ENCODE assay signal across 1 cellular context in genomic region chr18:72674710-72675109, GRCh38.
TF ChIP-seq lines count a peak whose summit lies in the region.

No MANE protein-coding gene starts in this region.

TF ChIP-seq in GM12878, 131 proteins besides CTCF, POLR2A, EP300 and RAD21 (continued from another document and continues in another):
- TF ChIP-seq BCLAF1 (IDR thresholded peaks at IDR 0.05) (no peak), WRNIP1 (IDR thresholded peaks at IDR 0.05; ENCODE audit: borderline replicate concordance, low read depth, low read length) (no peak), PAX5 (IDR thresholded peaks at IDR 0.05; ENCODE audit: borderline replicate concordance, low read depth, low read length) (peak; percentile 88), POLR2AphosphoS5 (IDR thresholded peaks at IDR 0.05; ENCODE audit: low read length) (0 out of 2 replicates have a peak, but pooled peaks have one; percentile 50), POU2F2 (IDR thresholded peaks at IDR 0.05; ENCODE audit: borderline replicate concordance, low read depth, low read length) (peak; percentile 40; the same call in 1 of the 3 replicates), NR2F1 (conservative IDR thresholded peaks at IDR 0.05) (peak; percentile 62; the same call in 1 of the 2 replicates), CREM (IDR thresholded peaks at IDR 0.05; ENCODE audit: low read depth) (peak; percentile 70; the same call in 1 of the 2 replicates), RUNX3 (IDR thresholded peaks at IDR 0.05; ENCODE audit: low read length) (peak; percentile 85), CREB1 (IDR thresholded peaks at IDR 0.05; ENCODE audit: low read depth) (peak; percentile 52; the same call in 1 of the 2 replicates), IRF4 (IDR thresholded peaks at IDR 0.05; ENCODE audit: low read depth, low read length) (peak; percentile 70), RAD51 (IDR thresholded peaks at IDR 0.05) (no peak), RELA (IDR thresholded peaks at IDR 0.05; ENCODE audit: borderline replicate concordance, partially characterized antibody) (peak; percentile 89), NRF1 (conservative IDR thresholded peaks at IDR 0.05; ENCODE audit: low read depth, low read length) (no peak), BCL11A (IDR thresholded peaks at IDR 0.05; ENCODE audit: low read depth, low read length) (peak; percentile 38), FOXM1 (IDR thresholded peaks at IDR 0.05; ENCODE audit: low read depth, low read length) (peak; percentile 57; the same call in 1 of the 2 replicates), NFYA (IDR thresholded peaks at IDR 0.05; ENCODE audit: borderline replicate concordance, low read depth, low read length) (no peak), SMAD1 (IDR thresholded peaks at IDR 0.05; ENCODE audit: low read depth, partially characterized antibody) (no peak), FOXK2 (IDR thresholded peaks at IDR 0.05) (no peak; the same call in 1 of the 2 replicates), ZBTB4 (CRISPR knock-in tag; IDR thresholded peaks at IDR 0.05) (no peak), CHD2 (IDR thresholded peaks at IDR 0.05; ENCODE audit: borderline replicate concordance, low read depth, low read length) (peak; percentile 73; the same call in 1 of the 2 replicates), TBL1XR1 (IDR thresholded peaks at IDR 0.05; ENCODE audit: low read depth, low read length) (peak; percentile 87), NBN (IDR thresholded peaks at IDR 0.05) (peak; percentile 63; the same call in 1 of the 2 replicates), MEF2B (IDR thresholded peaks at IDR 0.05; ENCODE audit: partially characterized antibody, poor library complexity, severe bottlenecking) (peak; percentile 97), RCOR1 (conservative IDR thresholded peaks at IDR 0.05; ENCODE audit: low read depth, low read length) (0 out of 2 replicates have a peak, but pooled peaks have one; percentile 10), GATAD2B (conservative IDR thresholded peaks at IDR 0.05; ENCODE audit: low read depth) (peak; percentile 89), MYC (IDR thresholded peaks at IDR 0.05; ENCODE audit: insufficient read depth, insufficient read length, insufficient replicate concordance, low read length, severe bottlenecking) (no peak), IKZF1 (conservative IDR thresholded peaks at IDR 0.05) (peak; percentile 83), DPF2 (IDR thresholded peaks at IDR 0.05) (peak; percentile 85), MTA2 (IDR thresholded peaks at IDR 0.05; ENCODE audit: low read depth) (peak; percentile 75), BRCA1 (IDR thresholded peaks at IDR 0.05; ENCODE audit: low read depth, low read length) (no peak), MEF2A (IDR thresholded peaks at IDR 0.05; ENCODE audit: insufficient read depth, low read depth, low read length) (peak; percentile 75; the same call in 1 of the 2 replicates), EGR1 (IDR thresholded peaks at IDR 0.05; ENCODE audit: borderline replicate concordance in 1 of 2, low read depth in 2 of 2, low read length in 2 of 2) (peak in 1 of 2 experiments; percentile 56; a peak in 1 of 3 replicates), JUND (IDR thresholded peaks at IDR 0.05; ENCODE audit: low read depth, low read length) (peak; percentile 22; the same call in 1 of the 2 replicates), CBX5 (IDR thresholded peaks at IDR 0.05; ENCODE audit: low read depth) (0 out of 2 replicates have a peak, but pooled peaks have one; percentile 17), ATF7 (IDR thresholded peaks at IDR 0.05; ENCODE audit: low read depth) (peak; percentile 59)
- TF ChIP-seq, protein P1, sequence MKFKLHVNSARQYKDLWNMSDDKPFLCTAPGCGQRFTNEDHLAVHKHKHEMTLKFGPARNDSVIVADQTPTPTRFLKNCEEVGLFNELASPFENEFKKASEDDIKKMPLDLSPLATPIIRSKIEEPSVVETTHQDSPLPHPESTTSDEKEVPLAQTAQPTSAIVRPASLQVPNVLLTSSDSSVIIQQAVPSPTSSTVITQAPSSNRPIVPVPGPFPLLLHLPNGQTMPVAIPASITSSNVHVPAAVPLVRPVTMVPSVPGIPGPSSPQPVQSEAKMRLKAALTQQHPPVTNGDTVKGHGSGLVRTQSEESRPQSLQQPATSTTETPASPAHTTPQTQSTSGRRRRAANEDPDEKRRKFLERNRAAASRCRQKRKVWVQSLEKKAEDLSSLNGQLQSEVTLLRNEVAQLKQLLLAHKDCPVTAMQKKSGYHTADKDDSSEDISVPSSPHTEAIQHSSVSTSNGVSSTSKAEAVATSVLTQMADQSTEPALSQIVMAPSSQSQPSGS (IDR thresholded peaks at IDR 0.05; ENCODE audit: low read length): peak; percentile 70
- TF ChIP-seq, protein P2, sequence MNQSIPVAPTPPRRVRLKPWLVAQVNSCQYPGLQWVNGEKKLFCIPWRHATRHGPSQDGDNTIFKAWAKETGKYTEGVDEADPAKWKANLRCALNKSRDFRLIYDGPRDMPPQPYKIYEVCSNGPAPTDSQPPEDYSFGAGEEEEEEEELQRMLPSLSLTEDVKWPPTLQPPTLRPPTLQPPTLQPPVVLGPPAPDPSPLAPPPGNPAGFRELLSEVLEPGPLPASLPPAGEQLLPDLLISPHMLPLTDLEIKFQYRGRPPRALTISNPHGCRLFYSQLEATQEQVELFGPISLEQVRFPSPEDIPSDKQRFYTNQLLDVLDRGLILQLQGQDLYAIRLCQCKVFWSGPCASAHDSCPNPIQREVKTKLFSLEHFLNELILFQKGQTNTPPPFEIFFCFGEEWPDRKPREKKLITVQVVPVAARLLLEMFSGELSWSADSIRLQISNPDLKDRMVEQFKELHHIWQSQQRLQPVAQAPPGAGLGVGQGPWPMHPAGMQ (IDR thresholded peaks at IDR 0.05; ENCODE audit: borderline replicate concordance): no peak
- TF ChIP-seq, protein P3, sequence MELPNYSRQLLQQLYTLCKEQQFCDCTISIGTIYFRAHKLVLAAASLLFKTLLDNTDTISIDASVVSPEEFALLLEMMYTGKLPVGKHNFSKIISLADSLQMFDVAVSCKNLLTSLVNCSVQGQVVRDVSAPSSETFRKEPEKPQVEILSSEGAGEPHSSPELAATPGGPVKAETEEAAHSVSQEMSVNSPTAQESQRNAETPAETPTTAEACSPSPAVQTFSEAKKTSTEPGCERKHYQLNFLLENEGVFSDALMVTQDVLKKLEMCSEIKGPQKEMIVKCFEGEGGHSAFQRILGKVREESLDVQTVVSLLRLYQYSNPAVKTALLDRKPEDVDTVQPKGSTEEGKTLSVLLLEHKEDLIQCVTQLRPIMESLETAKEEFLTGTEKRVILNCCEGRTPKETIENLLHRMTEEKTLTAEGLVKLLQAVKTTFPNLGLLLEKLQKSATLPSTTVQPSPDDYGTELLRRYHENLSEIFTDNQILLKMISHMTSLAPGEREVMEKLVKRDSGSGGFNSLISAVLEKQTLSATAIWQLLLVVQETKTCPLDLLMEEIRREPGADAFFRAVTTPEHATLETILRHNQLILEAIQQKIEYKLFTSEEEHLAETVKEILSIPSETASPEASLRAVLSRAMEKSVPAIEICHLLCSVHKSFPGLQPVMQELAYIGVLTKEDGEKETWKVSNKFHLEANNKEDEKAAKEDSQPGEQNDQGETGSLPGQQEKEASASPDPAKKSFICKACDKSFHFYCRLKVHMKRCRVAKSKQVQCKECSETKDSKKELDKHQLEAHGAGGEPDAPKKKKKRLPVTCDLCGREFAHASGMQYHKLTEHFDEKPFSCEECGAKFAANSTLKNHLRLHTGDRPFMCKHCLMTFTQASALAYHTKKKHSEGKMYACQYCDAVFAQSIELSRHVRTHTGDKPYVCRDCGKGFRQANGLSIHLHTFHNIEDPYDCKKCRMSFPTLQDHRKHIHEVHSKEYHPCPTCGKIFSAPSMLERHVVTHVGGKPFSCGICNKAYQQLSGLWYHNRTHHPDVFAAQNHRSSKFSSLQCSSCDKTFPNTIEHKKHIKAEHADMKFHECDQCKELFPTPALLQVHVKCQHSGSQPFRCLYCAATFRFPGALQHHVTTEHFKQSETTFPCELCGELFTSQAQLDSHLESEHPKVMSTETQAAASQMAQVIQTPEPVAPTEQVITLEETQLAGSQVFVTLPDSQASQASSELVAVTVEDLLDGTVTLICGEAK (IDR thresholded peaks at IDR 0.05; ENCODE audit: borderline replicate concordance): no peak
- TF ChIP-seq, protein P4, sequence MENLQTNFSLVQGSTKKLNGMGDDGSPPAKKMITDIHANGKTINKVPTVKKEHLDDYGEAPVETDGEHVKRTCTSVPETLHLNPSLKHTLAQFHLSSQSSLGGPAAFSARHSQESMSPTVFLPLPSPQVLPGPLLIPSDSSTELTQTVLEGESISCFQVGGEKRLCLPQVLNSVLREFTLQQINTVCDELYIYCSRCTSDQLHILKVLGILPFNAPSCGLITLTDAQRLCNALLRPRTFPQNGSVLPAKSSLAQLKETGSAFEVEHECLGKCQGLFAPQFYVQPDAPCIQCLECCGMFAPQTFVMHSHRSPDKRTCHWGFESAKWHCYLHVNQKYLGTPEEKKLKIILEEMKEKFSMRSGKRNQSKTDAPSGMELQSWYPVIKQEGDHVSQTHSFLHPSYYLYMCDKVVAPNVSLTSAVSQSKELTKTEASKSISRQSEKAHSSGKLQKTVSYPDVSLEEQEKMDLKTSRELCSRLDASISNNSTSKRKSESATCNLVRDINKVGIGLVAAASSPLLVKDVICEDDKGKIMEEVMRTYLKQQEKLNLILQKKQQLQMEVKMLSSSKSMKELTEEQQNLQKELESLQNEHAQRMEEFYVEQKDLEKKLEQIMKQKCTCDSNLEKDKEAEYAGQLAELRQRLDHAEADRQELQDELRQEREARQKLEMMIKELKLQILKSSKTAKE (IDR thresholded peaks at IDR 0.05; ENCODE audit: low read depth, poor library complexity, severe bottlenecking): peak; percentile 79
- TF ChIP-seq, protein P5, sequence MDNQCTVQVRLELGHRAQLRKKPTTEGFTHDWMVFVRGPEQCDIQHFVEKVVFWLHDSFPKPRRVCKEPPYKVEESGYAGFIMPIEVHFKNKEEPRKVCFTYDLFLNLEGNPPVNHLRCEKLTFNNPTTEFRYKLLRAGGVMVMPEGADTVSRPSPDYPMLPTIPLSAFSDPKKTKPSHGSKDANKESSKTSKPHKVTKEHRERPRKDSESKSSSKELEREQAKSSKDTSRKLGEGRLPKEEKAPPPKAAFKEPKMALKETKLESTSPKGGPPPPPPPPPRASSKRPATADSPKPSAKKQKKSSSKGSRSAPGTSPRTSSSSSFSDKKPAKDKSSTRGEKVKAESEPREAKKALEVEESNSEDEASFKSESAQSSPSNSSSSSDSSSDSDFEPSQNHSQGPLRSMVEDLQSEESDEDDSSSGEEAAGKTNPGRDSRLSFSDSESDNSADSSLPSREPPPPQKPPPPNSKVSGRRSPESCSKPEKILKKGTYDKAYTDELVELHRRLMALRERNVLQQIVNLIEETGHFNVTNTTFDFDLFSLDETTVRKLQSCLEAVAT (IDR thresholded peaks at IDR 0.05): 0 out of 2 replicates have a peak, but pooled peaks have one; percentile 31
- TF ChIP-seq, protein P6, sequence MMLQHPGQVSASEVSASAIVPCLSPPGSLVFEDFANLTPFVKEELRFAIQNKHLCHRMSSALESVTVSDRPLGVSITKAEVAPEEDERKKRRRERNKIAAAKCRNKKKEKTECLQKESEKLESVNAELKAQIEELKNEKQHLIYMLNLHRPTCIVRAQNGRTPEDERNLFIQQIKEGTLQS (IDR thresholded peaks at IDR 0.05; ENCODE audit: borderline replicate concordance, extremely low read depth, low read depth, low read length): no peak
